8 cellular contexts compared by ENCODE assay signal in the genomic region with DNA sequence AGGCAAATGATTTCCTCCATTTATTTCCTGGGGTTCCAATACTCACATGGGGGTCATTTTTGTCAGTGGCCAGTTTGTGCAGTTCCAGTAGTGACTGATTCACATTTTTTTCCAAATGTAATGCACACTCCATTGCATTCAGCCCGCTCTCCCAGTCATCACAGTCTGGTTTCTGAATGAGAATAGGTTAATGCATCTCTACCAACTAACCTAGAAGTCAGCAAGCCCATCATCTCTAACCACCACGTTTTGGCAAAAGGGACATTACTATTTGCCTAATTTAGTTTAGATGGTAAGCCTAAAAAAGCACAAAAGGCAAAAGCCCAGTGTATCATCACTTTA. TPM values are rescaled to one million over a fixed set of nuclear protein-coding genes. Genes with fewer than 3 reads are reported as not detected.
DNase-seq lines count a peak whose midpoint lies in the region; FAIRE-seq and TF ChIP-seq lines count a peak whose summit lies in the region.

No MANE protein-coding gene starts in this region.

- peak overlapping the region; percentile 99 for H3K27ac ChIP-seq in PC-9

- H3K27ac Mint-ChIP-seq in CD14-positive monocyte (peak overlapping the region; percentile 97 to 99 (median 99)), endothelial cell (ENCODE audit: unreplicated experiment) (no peak overlapping the region), osteocyte (ENCODE audit: unreplicated experiment) (peak overlapping the region; percentile 5)

- H3K4me1 ChIP-seq in PC-9 (replicated peaks; ENCODE audit: insufficient read depth), result peaks cover 54% of the 10 kb centered on the region

- H3K36me3 ChIP-seq in PC-9 (ENCODE audit: low read depth), result peaks cover 31% of the 10 kb centered on the region

- H3K9me2 ChIP-seq in PC-9 (ENCODE audit: insufficient read depth), result no peaks in the 10 kb centered on the region

- H3K9me3 Mint-ChIP-seq in CD14-positive monocyte, result peaks cover 0 to 18% (median 9%) of the 10 kb centered on the region in 7 donors
- H3K9me3 Mint-ChIP-seq in endothelial cell (ENCODE audit: unreplicated experiment), result no peaks in the 10 kb centered on the region
- H3K9me3 Mint-ChIP-seq in osteocyte (ENCODE audit: unreplicated experiment), result no peaks in the 10 kb centered on the region

- H3K4me3 ChIP-seq in PC-9, result peak overlapping the region; percentile 97

- H3F3A ChIP-seq in PC-9 (ENCODE audit: insufficient read depth, low read depth), result peaks cover 85% of the 10 kb centered on the region

- peaks cover 34% of the 10 kb centered on the region for H4K20me1 ChIP-seq in PC-9 (ENCODE audit: insufficient read depth)

- peak overlapping the region; percentile 92 to 97 for H3K4me3 Mint-ChIP-seq in CD14-positive monocyte
- peak overlapping the region; percentile 82 for H3K4me3 Mint-ChIP-seq in endothelial cell (ENCODE audit: unreplicated experiment)
- peak overlapping the region; percentile 92 for H3K4me3 Mint-ChIP-seq in osteocyte (ENCODE audit: unreplicated experiment)

- H3K79me2 ChIP-seq in PC-9 (ENCODE audit: low read depth), result peaks cover 64% of the 10 kb centered on the region

- H3K9me3 ChIP-seq in PC-9 (ENCODE audit: insufficient read depth, low read depth), result no peaks in the 10 kb centered on the region

- no peaks in the 10 kb centered on the region for H3K27me3 ChIP-seq in PC-9 (ENCODE audit: insufficient read depth, low read depth)

- no peak overlapping the region for H2AFZ ChIP-seq in PC-9

- POLR2A ChIA-PET in PC-9 (lab: Charles Lee; ENCODE audit: unreplicated experiment), result interaction anchor here (0.5 kb wide), 1 partner anchor 81 kb away, joined by 8 read pairs; no protein-coding TSS in a partner anchor

- no peak for DNase-seq in CD14-positive monocyte (ENCODE audit: low spot score)
- DNase-seq in PC-9, result no peak
- no peak for DNase-seq in endothelial cell (ENCODE audit: low spot score)
- no peak for DNase-seq in osteocyte (ENCODE audit: extremely low spot score, unreplicated experiment)
- no peak for DNase-seq in SIG-M5 treated with dmso at 0.1 percent for 504 hours (lab: John Stamatoyannopoulos, UW; ENCODE audit: unreplicated experiment)
- no peak for DNase-seq in SKM-1 treated with dmso at 0.1 percent for 144 hours (lab: John Stamatoyannopoulos, UW; ENCODE audit: unreplicated experiment)
- DNase-seq in cerebellum (ENCODE audit: low spot score), result no peak
- no peak for DNase-seq in GM19239 (ENCODE audit: insufficient read length, low spot score)

- H3K4me1 Mint-ChIP-seq in CD14-positive monocyte (peaks cover 61% of the 10 kb centered on the region), endothelial cell (ENCODE audit: unreplicated experiment) (peaks cover 30% of the 10 kb centered on the region), osteocyte (ENCODE audit: unreplicated experiment) (peaks cover 65% of the 10 kb centered on the region)

- peak overlapping the region; percentile 99 for H3K4me2 ChIP-seq in PC-9

- H3K27me3 Mint-ChIP-seq in CD14-positive monocyte (ENCODE audit: low read depth in 3 of 3) (peaks cover 0 to 47% (median 0%) of the 10 kb centered on the region in 3 donors), endothelial cell (ENCODE audit: unreplicated experiment) (peaks cover 4% of the 10 kb centered on the region), osteocyte (ENCODE audit: unreplicated experiment) (no peaks in the 10 kb centered on the region)

- intact Hi-C loops in CD14-positive monocyte (cut with micrococcal nuclease), result loop anchor here (1.0 to 5.0 kb wide), 3 partner anchors 10 to 587 kb away; no protein-coding TSS in a partner anchor
- intact Hi-C loops in PC-9 (cut with micrococcal nuclease; ENCODE audit: unreplicated experiment), result loop anchor here (5.0 kb wide), 2 partner anchors 68 to 892 kb away; no protein-coding TSS in a partner anchor

- BruUV-seq in PC-9 (replicated peaks; lab: Mats Ljungman, UMichigan), result no TSS peak

- no peak for FAIRE-seq in GM19239 (lab: Jason Lieb, UNC)

- TF ChIP-seq CTCF in CD14-positive monocyte (IDR thresholded peaks at IDR 0.05) (no peak), PC-9 (conservative IDR thresholded peaks at IDR 0.05) (no peak), endothelial cell (IDR thresholded peaks at IDR 0.05; ENCODE audit: unreplicated experiment) (no peak), osteocyte (IDR thresholded peaks at IDR 0.05) (no peak)

- CTCF ChIA-PET in PC-9 (lab: Charles Lee), result interaction anchor here (1.1 kb wide), 1 partner anchor 89 kb away, joined by 3 read pairs; no protein-coding TSS in a partner anchor

- H3K36me3 Mint-ChIP-seq in CD14-positive monocyte (peaks cover 60 to 74% of the 10 kb centered on the region in 2 donors), endothelial cell (ENCODE audit: low read depth, unreplicated experiment) (peaks cover 26% of the 10 kb centered on the region), osteocyte (ENCODE audit: unreplicated experiment) (peaks cover 38% of the 10 kb centered on the region)

RNA-seq across cellular contexts. Expression of a gene that starts 2.5 kb away (rescaled TPM):
- polyA plus RNA-seq in CD14-positive monocyte, result over 10,000 TPM in 1 of 2 donors, 1,000 to 10,000 TPM in 1; 8,968 to 11,239 TPM
- total RNA-seq in PC-9 (2021) (6,804 and 8,986 TPM in 2 replicates), endothelial cell (ENCODE audit: unreplicated experiment) (837 TPM), osteocyte (2,993 and 3,020 TPM in 2 replicates), cerebellum (295 TPM)

RNA-seq across cellular contexts. Expression of a gene that starts 14.8 kb away (rescaled TPM):
- polyA plus RNA-seq in CD14-positive monocyte, result 1 to 10 TPM; 5.9 to 7.4 TPM
- total RNA-seq in PC-9 (2021) (0.81 and 1.2 TPM in 2 replicates), endothelial cell (ENCODE audit: unreplicated experiment) (0.08 TPM), osteocyte (0.81 and 2.0 TPM in 2 replicates), cerebellum (1.9 TPM)

RNA-seq across cellular contexts. Expression of a gene that starts 47.5 kb away (rescaled TPM):
- polyA plus RNA-seq in CD14-positive monocyte, result not detected
- total RNA-seq in PC-9 (2021) (4.4 and 10.4 TPM in 2 replicates), endothelial cell (ENCODE audit: unreplicated experiment) (8.9 TPM), osteocyte (44.2 and 49.2 TPM in 2 replicates), cerebellum (4.5 TPM)
